1 cellular context compared by ENCODE assay signal in genomic region chr5:167797933-167798332, GRCh38.
TF ChIP-seq lines count a peak whose summit lies in the region.

No MANE protein-coding gene starts in this region.

TF ChIP-seq in WTC11, 78 proteins besides CTCF, POLR2A, EP300 and RAD21 (continued from another document):
- TF ChIP-seq AFF4 (CRISPR knock-in tag; IDR thresholded peaks at IDR 0.05; ENCODE audit: borderline replicate concordance) (no peak), CREM (CRISPR knock-in tag; IDR thresholded peaks at IDR 0.05) (no peak), ZNF396 (CRISPR knock-in tag; IDR thresholded peaks at IDR 0.05; ENCODE audit: borderline replicate concordance) (no peak), NR3C1 (CRISPR knock-in tag; conservative IDR thresholded peaks at IDR 0.05; ENCODE audit: low read depth) (no peak)
- TF ChIP-seq, protein P1, sequence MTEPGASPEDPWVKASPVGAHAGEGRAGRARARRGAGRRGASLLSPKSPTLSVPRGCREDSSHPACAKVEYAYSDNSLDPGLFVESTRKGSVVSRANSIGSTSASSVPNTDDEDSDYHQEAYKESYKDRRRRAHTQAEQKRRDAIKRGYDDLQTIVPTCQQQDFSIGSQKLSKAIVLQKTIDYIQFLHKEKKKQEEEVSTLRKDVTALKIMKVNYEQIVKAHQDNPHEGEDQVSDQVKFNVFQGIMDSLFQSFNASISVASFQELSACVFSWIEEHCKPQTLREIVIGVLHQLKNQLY (CRISPR knock-in tag; IDR thresholded peaks at IDR 0.05), result no peak
